Comparison of ENCODE assay signal across 1 cellular context in the genomic region with DNA sequence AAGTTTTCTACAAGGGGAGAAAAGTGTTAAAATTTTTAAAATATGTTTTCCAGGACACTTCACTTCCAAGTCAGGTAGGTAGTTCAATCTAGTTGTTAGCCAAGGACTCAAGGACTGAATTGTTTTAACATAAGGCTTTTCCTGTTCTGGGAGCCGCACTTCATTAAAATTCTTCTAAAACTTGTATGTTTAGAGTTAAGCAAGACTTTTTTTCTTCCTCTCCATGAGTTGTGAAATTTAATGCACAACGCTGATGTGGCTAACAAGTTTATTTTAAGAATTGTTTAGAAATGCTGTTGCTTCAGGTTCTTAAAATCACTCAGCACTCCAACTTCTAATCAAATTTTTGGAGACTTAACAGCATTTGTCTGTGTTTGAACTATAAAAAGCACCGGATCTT.
TF ChIP-seq lines count a peak whose summit lies in the region.

No MANE protein-coding gene starts in this region.

TF ChIP-seq in K562, 482 proteins besides CTCF, POLR2A, EP300 and RAD21:
- TF ChIP-seq, protein P1, sequence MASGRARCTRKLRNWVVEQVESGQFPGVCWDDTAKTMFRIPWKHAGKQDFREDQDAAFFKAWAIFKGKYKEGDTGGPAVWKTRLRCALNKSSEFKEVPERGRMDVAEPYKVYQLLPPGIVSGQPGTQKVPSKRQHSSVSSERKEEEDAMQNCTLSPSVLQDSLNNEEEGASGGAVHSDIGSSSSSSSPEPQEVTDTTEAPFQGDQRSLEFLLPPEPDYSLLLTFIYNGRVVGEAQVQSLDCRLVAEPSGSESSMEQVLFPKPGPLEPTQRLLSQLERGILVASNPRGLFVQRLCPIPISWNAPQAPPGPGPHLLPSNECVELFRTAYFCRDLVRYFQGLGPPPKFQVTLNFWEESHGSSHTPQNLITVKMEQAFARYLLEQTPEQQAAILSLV (tag; IDR thresholded peaks at IDR 0.05), result no peak
- TF ChIP-seq, protein P2, sequence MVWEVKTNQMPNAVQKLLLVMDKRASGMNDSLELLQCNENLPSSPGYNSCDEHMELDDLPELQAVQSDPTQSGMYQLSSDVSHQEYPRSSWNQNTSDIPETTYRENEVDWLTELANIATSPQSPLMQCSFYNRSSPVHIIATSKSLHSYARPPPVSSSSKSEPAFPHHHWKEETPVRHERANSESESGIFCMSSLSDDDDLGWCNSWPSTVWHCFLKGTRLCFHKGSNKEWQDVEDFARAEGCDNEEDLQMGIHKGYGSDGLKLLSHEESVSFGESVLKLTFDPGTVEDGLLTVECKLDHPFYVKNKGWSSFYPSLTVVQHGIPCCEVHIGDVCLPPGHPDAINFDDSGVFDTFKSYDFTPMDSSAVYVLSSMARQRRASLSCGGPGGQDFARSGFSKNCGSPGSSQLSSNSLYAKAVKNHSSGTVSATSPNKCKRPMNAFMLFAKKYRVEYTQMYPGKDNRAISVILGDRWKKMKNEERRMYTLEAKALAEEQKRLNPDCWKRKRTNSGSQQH (CRISPR knock-in tag; IDR thresholded peaks at IDR 0.05), result no peak
- no peak for TF ChIP-seq ZNF232 (CRISPR knock-in tag; IDR thresholded peaks at IDR 0.05)
- TF ChIP-seq NR4A1 (CRISPR knock-in tag; IDR thresholded peaks at IDR 0.05), result no peak
- TF ChIP-seq NR4A1 (tag; IDR thresholded peaks at IDR 0.05), result no peak
- no peak for TF ChIP-seq RNF2 (IDR thresholded peaks at IDR 0.05)
- TF ChIP-seq E2F3 (CRISPR knock-in tag; IDR thresholded peaks at IDR 0.05), result no peak
- TF ChIP-seq, protein P3, sequence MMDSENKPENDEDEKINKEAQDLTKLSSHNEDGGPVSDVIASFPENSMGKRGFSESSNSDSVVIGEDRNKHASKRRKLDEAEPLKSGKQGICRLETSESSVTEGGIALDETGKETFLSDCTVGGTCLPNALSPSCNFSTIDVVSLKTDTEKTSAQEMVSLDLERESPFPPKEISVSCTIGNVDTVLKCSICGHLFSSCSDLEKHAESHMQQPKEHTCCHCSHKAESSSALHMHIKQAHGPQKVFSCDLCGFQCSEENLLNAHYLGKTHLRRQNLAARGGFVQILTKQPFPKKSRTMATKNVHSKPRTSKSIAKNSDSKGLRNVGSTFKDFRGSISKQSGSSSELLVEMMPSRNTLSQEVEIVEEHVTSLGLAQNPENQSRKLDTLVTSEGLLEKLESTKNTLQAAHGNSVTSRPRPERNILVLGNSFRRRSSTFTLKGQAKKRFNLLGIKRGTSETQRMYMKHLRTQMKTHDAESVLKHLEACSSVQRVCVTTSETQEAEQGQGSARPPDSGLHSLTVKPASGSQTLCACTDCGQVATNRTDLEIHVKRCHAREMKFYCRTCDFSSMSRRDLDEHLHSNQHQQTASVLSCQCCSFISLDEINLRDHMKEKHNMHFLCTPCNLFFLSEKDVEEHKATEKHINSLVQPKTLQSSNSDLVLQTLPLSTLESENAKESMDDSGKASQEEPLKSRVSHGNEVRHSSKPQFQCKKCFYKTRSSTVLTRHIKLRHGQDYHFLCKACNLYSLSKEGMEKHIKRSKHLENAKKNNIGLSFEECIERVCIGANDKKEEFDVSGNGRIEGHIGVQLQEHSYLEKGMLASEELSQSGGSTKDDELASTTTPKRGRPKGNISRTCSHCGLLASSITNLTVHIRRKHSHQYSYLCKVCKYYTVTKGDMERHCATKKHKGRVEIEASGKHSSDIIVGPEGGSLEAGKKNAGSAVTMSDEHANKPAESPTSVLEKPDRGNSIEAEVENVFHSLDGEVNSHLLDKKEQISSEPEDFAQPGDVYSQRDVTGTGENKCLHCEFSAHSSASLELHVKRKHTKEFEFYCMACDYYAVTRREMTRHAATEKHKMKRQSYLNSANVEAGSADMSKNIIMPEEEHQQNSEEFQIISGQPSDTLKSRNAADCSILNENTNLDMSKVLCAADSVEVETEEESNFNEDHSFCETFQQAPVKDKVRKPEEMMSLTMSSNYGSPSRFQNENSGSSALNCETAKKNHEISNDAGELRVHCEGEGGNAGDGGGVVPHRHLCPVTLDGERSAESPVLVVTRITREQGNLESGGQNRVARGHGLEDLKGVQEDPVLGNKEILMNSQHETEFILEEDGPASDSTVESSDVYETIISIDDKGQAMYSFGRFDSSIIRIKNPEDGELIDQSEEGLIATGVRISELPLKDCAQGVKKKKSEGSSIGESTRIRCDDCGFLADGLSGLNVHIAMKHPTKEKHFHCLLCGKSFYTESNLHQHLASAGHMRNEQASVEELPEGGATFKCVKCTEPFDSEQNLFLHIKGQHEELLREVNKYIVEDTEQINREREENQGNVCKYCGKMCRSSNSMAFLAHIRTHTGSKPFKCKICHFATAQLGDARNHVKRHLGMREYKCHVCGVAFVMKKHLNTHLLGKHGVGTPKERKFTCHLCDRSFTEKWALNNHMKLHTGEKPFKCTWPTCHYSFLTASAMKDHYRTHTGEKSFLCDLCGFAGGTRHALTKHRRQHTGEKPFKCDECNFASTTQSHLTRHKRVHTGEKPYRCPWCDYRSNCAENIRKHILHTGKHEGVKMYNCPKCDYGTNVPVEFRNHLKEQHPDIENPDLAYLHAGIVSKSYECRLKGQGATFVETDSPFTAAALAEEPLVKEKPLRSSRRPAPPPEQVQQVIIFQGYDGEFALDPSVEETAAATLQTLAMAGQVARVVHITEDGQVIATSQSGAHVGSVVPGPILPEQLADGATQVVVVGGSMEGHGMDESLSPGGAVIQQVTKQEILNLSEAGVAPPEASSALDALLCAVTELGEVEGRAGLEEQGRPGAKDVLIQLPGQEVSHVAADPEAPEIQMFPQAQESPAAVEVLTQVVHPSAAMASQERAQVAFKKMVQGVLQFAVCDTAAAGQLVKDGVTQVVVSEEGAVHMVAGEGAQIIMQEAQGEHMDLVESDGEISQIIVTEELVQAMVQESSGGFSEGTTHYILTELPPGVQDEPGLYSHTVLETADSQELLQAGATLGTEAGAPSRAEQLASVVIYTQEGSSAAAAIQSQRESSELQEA (IDR thresholded peaks at IDR 0.05; ENCODE audit: low read depth), result no peak
- TF ChIP-seq WHSC1 (IDR thresholded peaks at IDR 0.05; ENCODE audit: low read length), result no peak
- no peak for TF ChIP-seq POLR3G (IDR thresholded peaks at IDR 0.05; ENCODE audit: extremely low read depth, insufficient read length, insufficient replicate concordance)
- TF ChIP-seq ZNF764 (CRISPR knock-in tag; IDR thresholded peaks at IDR 0.05; ENCODE audit: low read depth), result no peak
- TF ChIP-seq, protein P4, sequence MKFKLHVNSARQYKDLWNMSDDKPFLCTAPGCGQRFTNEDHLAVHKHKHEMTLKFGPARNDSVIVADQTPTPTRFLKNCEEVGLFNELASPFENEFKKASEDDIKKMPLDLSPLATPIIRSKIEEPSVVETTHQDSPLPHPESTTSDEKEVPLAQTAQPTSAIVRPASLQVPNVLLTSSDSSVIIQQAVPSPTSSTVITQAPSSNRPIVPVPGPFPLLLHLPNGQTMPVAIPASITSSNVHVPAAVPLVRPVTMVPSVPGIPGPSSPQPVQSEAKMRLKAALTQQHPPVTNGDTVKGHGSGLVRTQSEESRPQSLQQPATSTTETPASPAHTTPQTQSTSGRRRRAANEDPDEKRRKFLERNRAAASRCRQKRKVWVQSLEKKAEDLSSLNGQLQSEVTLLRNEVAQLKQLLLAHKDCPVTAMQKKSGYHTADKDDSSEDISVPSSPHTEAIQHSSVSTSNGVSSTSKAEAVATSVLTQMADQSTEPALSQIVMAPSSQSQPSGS (CRISPR knock-in tag; IDR thresholded peaks at IDR 0.05), result no peak
- TF ChIP-seq BMI1 (IDR thresholded peaks at IDR 0.05; ENCODE audit: low read length), result no peak
- TF ChIP-seq ZNF23 (CRISPR knock-in tag; IDR thresholded peaks at IDR 0.05), result no peak
- TF ChIP-seq, protein P5, sequence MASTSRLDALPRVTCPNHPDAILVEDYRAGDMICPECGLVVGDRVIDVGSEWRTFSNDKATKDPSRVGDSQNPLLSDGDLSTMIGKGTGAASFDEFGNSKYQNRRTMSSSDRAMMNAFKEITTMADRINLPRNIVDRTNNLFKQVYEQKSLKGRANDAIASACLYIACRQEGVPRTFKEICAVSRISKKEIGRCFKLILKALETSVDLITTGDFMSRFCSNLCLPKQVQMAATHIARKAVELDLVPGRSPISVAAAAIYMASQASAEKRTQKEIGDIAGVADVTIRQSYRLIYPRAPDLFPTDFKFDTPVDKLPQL (IDR thresholded peaks at IDR 0.05; ENCODE audit: extremely low read depth, insufficient read length), result no peak
- no peak for TF ChIP-seq PHF20 (IDR thresholded peaks at IDR 0.05; ENCODE audit: partially characterized antibody)
- TF ChIP-seq, protein P6, sequence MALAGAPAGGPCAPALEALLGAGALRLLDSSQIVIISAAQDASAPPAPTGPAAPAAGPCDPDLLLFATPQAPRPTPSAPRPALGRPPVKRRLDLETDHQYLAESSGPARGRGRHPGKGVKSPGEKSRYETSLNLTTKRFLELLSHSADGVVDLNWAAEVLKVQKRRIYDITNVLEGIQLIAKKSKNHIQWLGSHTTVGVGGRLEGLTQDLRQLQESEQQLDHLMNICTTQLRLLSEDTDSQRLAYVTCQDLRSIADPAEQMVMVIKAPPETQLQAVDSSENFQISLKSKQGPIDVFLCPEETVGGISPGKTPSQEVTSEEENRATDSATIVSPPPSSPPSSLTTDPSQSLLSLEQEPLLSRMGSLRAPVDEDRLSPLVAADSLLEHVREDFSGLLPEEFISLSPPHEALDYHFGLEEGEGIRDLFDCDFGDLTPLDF (CRISPR knock-in tag; IDR thresholded peaks at IDR 0.05), result no peak
- TF ChIP-seq ZNF780A (CRISPR knock-in tag; IDR thresholded peaks at IDR 0.05), result no peak
